Comparison of ENCODE assay signal across 1 cellular context in the genomic region with DNA sequence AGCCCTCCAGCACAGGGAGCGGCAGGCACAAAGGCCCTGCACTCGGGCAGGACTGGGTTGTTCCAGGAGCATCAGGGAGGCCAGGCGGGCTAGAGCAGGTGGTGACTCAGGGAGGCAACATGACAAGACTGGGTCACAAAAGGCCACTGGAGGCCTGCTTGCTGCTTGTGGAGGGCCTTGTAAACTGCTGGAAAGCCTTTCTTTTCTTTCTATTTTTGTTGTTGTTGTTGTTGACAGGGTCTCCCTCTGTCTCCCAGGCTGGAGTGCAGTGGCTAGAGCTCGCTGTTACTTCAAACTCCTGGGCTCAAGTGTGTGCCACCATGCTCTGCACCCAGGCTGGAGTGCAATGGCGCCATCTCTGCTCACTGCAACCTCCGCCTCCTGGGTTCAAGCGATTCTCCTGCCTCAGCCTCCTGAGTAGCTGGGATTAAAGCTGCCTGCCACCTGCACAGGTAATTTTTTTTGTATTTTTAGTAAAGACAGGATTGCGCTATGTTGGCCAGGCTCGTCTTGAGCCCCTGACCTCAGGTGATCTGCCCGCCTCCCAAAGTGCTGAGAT.
TF ChIP-seq lines count a peak whose summit lies in the region.

No MANE protein-coding gene starts in this region.

TF ChIP-seq in GM23338, 12 proteins besides CTCF, POLR2A, EP300 and RAD21 (continued from another document):
- no peak for TF ChIP-seq REST (IDR thresholded peaks at IDR 0.05; ENCODE audit: unreplicated experiment)
